ENCODE assay signal across 16 cellular contexts in the genomic region with DNA sequence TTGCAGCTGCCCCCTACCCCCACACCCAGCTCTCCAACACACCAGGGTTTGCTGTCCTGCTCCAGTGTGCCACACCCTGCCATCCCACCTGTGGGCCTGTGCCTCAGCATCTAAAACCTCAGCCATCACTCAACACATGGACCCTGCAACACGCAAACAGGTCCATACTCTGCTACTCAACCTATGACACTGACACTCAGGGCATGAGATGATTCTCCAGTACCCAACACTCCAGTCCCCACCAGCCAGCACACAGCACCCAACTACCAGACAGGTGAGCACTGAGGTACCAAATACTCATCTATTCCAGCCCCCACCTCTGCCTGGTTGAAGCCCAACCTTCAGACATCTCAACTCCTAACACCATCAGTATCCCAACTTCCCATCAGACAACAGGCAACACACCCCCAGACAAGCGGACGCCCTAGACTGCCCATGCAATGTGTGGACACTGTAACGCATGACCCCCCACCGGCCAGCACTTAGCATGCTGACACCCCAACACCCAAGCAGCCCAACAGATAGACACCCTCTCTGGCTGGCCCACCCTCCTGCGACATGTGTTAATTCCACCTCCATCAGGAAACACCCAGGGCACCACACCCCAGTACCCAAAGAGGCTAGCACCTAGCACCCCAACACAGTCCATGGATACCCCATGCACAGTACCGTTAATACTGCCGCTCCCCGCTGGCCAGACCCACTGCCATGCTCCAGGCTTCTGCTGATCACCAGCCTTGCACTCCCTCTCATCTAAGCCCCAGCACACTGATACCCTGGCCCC. TPM values are rescaled to one million over a fixed set of nuclear protein-coding genes. Genes with fewer than 3 reads are reported as not detected.
DNase-seq lines count a peak whose midpoint lies in the region; ATAC-seq and TF ChIP-seq lines count a peak whose summit lies in the region.
"Had no signal": no experiment of that assay in that cellular context is flagged by ENCODE, and none has a peak within 500 bp of the region (broad histone marks: within the 10 kb centered on the region; RNA-seq: fewer than 3 reads in every experiment).

No MANE protein-coding gene starts in this region.

- no peak overlapping the region for H2AFZ ChIP-seq in neural progenitor cell (replicated peaks)
- H2AFZ ChIP-seq: GM23248 had no signal

- no peak overlapping the region for H3K27ac ChIP-seq in CD8-positive, alpha-beta T cell (ENCODE audit: low read depth, low read length)
- no peak overlapping the region for H3K27ac ChIP-seq in neural progenitor cell
- H3K27ac ChIP-seq: GM23248, RWPE1, uterus had no signal

- no peaks in the 10 kb centered on the region for H3K27me3 ChIP-seq in CD8-positive, alpha-beta T cell (ENCODE audit: insufficient read depth, low read length)
- H3K27me3 ChIP-seq in neural progenitor cell = no peaks in the 10 kb centered on the region
- H3K27me3 ChIP-seq: BE2C, uterus had no signal

- peaks cover 48% of the 10 kb centered on the region for H3K36me3 ChIP-seq in CD8-positive, alpha-beta T cell (ENCODE audit: insufficient read depth, low read length)
- H3K36me3 ChIP-seq in neural progenitor cell = no peaks in the 10 kb centered on the region
- H3K36me3 ChIP-seq: BE2C, uterus had no signal

- CTCF ChIA-PET in CD8-positive, alpha-beta T cell (lab: Charles Lee) = interaction anchor here (1.8 to 8.1 kb wide), 3 partner anchors 10 to 28 kb away, joined by 8 to 132 read pairs (median 9); a partner anchor contains a TSS

- H3K4me3 Mint-ChIP-seq in activated CD4-positive, alpha-beta T cell treated with anti-CD3 and anti-CD28 coated beads, Interleukin-2, amount 10 ng/mL, durations not matched to agents 24 days and 14 days = no peak overlapping the region
- no peak overlapping the region for H3K4me3 Mint-ChIP-seq in CD8-positive, alpha-beta T cell
- no peak overlapping the region for H3K4me3 Mint-ChIP-seq in activated naive CD8-positive, alpha-beta T cell treated with anti-CD3 and anti-CD28 coated beads, Interleukin-2, amount 50 U/mL, for 24 hours
- peak overlapping the region; percentile 25 for H3K4me3 Mint-ChIP-seq in neural progenitor cell

- no peak overlapping the region for H3K4me2 ChIP-seq in neural progenitor cell

- no peaks in the 10 kb centered on the region for H3K9me3 ChIP-seq in CD8-positive, alpha-beta T cell (ENCODE audit: low read length)
- H3K9me3 ChIP-seq in neural progenitor cell (ENCODE audit: low read depth) = no peaks in the 10 kb centered on the region
- H3K9me3 ChIP-seq: BE2C, uterus had no signal

- H3K27ac Mint-ChIP-seq in activated CD4-positive, alpha-beta T cell treated with anti-CD3 and anti-CD28 coated beads, Interleukin-2, amount 10 ng/mL, durations not matched to agents 24 days and 14 days = peak overlapping the region; percentile 3
- peak overlapping the region; percentile 67 for H3K27ac Mint-ChIP-seq in CD8-positive, alpha-beta T cell
- H3K27ac Mint-ChIP-seq in activated naive CD8-positive, alpha-beta T cell treated with anti-CD3 and anti-CD28 coated beads, Interleukin-2, amount 50 U/mL, for 24 hours = peak overlapping the region; percentile 35
- peak overlapping the region; percentile 9 for H3K27ac Mint-ChIP-seq in neural progenitor cell

- no peak overlapping the region for H3K4me3 ChIP-seq in CD8-positive, alpha-beta T cell (ENCODE audit: low read depth, low read length)
- H3K4me3 ChIP-seq in neural progenitor cell = no peak overlapping the region
- H3K4me3 ChIP-seq: GM23248, uterus had no signal

- POLR2A ChIA-PET in CD8-positive, alpha-beta T cell (lab: Charles Lee) = interaction anchor here (1.7 to 2.7 kb wide), 3 partner anchors 12 to 25 kb away, joined by 4 to 8 read pairs (median 8); a partner anchor contains a TSS

- H3K4me1 ChIP-seq in CD8-positive, alpha-beta T cell (ENCODE audit: insufficient read depth, low read length) = peaks cover 20% of the 10 kb centered on the region
- no peaks in the 10 kb centered on the region for H3K4me1 ChIP-seq in neural progenitor cell
- H3K4me1 ChIP-seq: BE2C, uterus had no signal

- H4K20me1 ChIP-seq in neural progenitor cell (ENCODE audit: low read depth) = no peaks in the 10 kb centered on the region

- H3K9ac ChIP-seq in neural progenitor cell = no peak overlapping the region
- H3K9ac ChIP-seq: GM23248 had no signal

- intact Hi-C loops in activated CD4-positive, alpha-beta T cell treated with anti-CD3 and anti-CD28 coated beads, Interleukin-2, amount 10 ng/mL, durations not matched to agents 24 days and 14 days (cut with micrococcal nuclease) = no loop called here
- intact Hi-C loops in CD8-positive, alpha-beta T cell (cut with DNase I, micrococcal nuclease) = no loop called here

- ATAC-seq in CD8-positive, alpha-beta T cell = no peak
- no peak for ATAC-seq in activated naive CD8-positive, alpha-beta T cell treated with anti-CD3 and anti-CD28 coated beads, Interleukin-2, amount 50 U/mL, for 24 hours
- ATAC-seq in left lobe of liver (no peak), GM21526 (IDR thresholded peaks at IDR 0.05; ENCODE audit: low FRiP score, unreplicated experiment) (no peak)

- no peaks in the 10 kb centered on the region for H3K27me3 Mint-ChIP-seq in activated CD4-positive, alpha-beta T cell treated with anti-CD3 and anti-CD28 coated beads, Interleukin-2, amount 10 ng/mL, durations not matched to agents 24 days and 14 days
- H3K27me3 Mint-ChIP-seq in CD8-positive, alpha-beta T cell (ENCODE audit: low read depth) = no peaks in the 10 kb centered on the region
- H3K27me3 Mint-ChIP-seq in activated naive CD8-positive, alpha-beta T cell treated with anti-CD3 and anti-CD28 coated beads, Interleukin-2, amount 50 U/mL, for 24 hours = no peaks in the 10 kb centered on the region
- H3K27me3 Mint-ChIP-seq in neural progenitor cell (ENCODE audit: insufficient read depth, low read depth) = peaks cover 5% of the 10 kb centered on the region

- no peak for DNase-seq in activated CD4-positive, alpha-beta T cell treated with anti-CD3 and anti-CD28 coated beads, Interleukin-2, amount 10 ng/mL, durations not matched to agents 24 days and 14 days
- no peak for DNase-seq in activated CD4-positive, alpha-beta T cell treated with anti-CD3 and anti-CD28 coated beads, Interleukin-2, amount 50 U/mL, for 48 hours
- DNase-seq in CD8-positive, alpha-beta T cell = no peak
- no peak for DNase-seq in activated naive CD8-positive, alpha-beta T cell treated with anti-CD3 and anti-CD28 coated beads, Interleukin-2, amount 50 U/mL, for 24 hours
- DNase-seq in neural progenitor cell (ENCODE audit: low spot score) = no peak
- DNase-seq in left lobe of liver (ENCODE audit: low spot score) = no peak
- no peak for DNase-seq in stimulated activated CD4-positive, alpha-beta T cell treated with anti-CD3 and anti-CD28 coated beads, Interleukin-4, amount 100 ng/mL, for 4 hours
- DNase-seq: BE2C, GM23248, NCI-H1105, NCI-H2107, NCI-H524, uterus had no signal

- TF ChIP-seq CTCF in CD8-positive, alpha-beta T cell (IDR thresholded peaks at IDR 0.05) = no peak
- no peak for TF ChIP-seq CTCF in neural progenitor cell (IDR thresholded peaks at IDR 0.05)

- H3F3A ChIP-seq in neural progenitor cell (ENCODE audit: low read depth) = no peaks in the 10 kb centered on the region

- H3K4me1 Mint-ChIP-seq in activated CD4-positive, alpha-beta T cell treated with anti-CD3 and anti-CD28 coated beads, Interleukin-2, amount 10 ng/mL, durations not matched to agents 24 days and 14 days = peaks cover 40% of the 10 kb centered on the region
- H3K4me1 Mint-ChIP-seq in CD8-positive, alpha-beta T cell (ENCODE audit: low read depth) = peaks cover 45% of the 10 kb centered on the region
- H3K4me1 Mint-ChIP-seq in activated naive CD8-positive, alpha-beta T cell treated with anti-CD3 and anti-CD28 coated beads, Interleukin-2, amount 50 U/mL, for 24 hours = peaks cover 33% of the 10 kb centered on the region
- peaks cover 5% of the 10 kb centered on the region for H3K4me1 Mint-ChIP-seq in neural progenitor cell

- H3K79me2 ChIP-seq in neural progenitor cell (ENCODE audit: low read depth) = no peaks in the 10 kb centered on the region

- H3K36me3 Mint-ChIP-seq in activated CD4-positive, alpha-beta T cell treated with anti-CD3 and anti-CD28 coated beads, Interleukin-2, amount 10 ng/mL, durations not matched to agents 24 days and 14 days (ENCODE audit: low read depth) = peaks cover 61% of the 10 kb centered on the region
- H3K36me3 Mint-ChIP-seq in CD8-positive, alpha-beta T cell = peaks cover 80% of the 10 kb centered on the region
- peaks cover 48% of the 10 kb centered on the region for H3K36me3 Mint-ChIP-seq in activated naive CD8-positive, alpha-beta T cell treated with anti-CD3 and anti-CD28 coated beads, Interleukin-2, amount 50 U/mL, for 24 hours (ENCODE audit: low read depth)
- H3K36me3 Mint-ChIP-seq in neural progenitor cell = no peaks in the 10 kb centered on the region

- H3K9me3 Mint-ChIP-seq in activated CD4-positive, alpha-beta T cell treated with anti-CD3 and anti-CD28 coated beads, Interleukin-2, amount 10 ng/mL, durations not matched to agents 24 days and 14 days = no peaks in the 10 kb centered on the region
- no peaks in the 10 kb centered on the region for H3K9me3 Mint-ChIP-seq in CD8-positive, alpha-beta T cell
- no peaks in the 10 kb centered on the region for H3K9me3 Mint-ChIP-seq in activated naive CD8-positive, alpha-beta T cell treated with anti-CD3 and anti-CD28 coated beads, Interleukin-2, amount 50 U/mL, for 24 hours
- H3K9me3 Mint-ChIP-seq in neural progenitor cell = no peaks in the 10 kb centered on the region

RNA-seq across cellular contexts. Expression of a gene that starts 25.1 kb away (rescaled TPM):
- 240 and 242 TPM in 2 replicates for total RNA-seq in activated CD4-positive, alpha-beta T cell treated with anti-CD3 and anti-CD28 coated beads, Interleukin-2, amount 10 ng/mL, durations not matched to agents 24 days and 14 days
- total RNA-seq in CD8-positive, alpha-beta T cell = 100 to 1,000 TPM; 487 to 512 TPM
- total RNA-seq in neural progenitor cell (ENCODE audit: low replicate concordance) = 0.37 TPM in 1 of 2 replicates, not detected in the other
- total RNA-seq in left lobe of liver = 1.5 TPM
- total RNA-seq: GM23248, lung microvascular endothelial cell had no signal

Comparison
In these comparisons a context has a peak if more than half of its experiments do, and no peak if none do; other contexts are left out.
1. H3K27ac Mint-ChIP-seq: peak in every context shown above with its lines; median percentile 67 in CD8-positive, alpha-beta T cell; 35 in activated naive CD8-positive, alpha-beta T cell treated with anti-CD3 and anti-CD28 coated beads, Interleukin-2, amount 50 U/mL, for 24 hours; 9 in neural progenitor cell; 3 in activated CD4-positive, alpha-beta T cell treated with anti-CD3 and anti-CD28 coated beads, Interleukin-2, amount 10 ng/mL, durations not matched to agents 24 days and 14 days.
2. RNA of a gene that starts 25.1 kb away (total RNA-seq): 487 to 512 TPM in CD8-positive, alpha-beta T cell and 240 to 242 TPM in activated CD4-positive, alpha-beta T cell treated with anti-CD3 and anti-CD28 coated beads, Interleukin-2, amount 10 ng/mL, durations not matched to agents 24 days and 14 days; 1.5 TPM in left lobe of liver (single experiment) and 0.37 TPM in neural progenitor cell; every median in the first group is over 10 times any median in the second.